In the genomic region with DNA sequence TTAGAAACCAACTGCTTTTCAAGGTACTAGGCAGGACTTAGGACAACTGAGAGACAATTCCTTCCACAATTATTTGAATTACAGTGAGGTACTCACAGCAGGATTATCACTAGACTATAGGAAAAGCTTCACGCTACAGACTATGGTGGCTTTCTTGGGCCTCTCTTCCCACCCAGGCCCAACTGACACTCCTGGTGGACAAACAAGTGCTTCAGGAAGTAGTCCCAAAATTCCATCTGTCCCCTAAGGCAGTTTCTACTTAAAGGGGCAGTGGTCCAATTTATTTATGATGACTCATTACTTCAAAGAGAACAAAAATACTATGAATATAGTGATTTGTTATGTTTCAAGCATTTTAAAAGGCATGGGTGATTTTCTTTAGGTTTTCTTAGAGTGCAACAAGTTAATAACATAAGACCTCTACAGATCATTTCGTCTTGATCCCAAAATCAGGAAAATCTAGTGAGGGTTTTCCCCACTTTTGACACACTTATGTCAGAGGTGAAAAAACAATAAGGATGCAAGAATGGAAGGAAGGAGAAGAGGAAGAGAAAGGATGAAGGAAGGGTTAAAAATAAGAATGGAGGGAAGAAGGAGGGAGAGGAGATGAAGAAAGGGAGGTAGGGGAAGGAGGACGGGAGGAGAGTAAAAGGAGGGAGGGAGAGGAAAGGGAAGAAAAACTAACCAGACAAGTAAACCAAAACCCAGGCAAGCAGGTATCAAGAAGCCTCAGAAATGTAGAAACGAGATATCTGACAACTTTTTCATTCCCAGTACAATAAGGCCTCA, we compare ENCODE assay signal across 13 cellular contexts.
A peak's percentile ranks its signal among the peaks of the same experiment; 100 is the strongest.
DNase-seq lines count a peak whose midpoint lies in the region; ATAC-seq, FAIRE-seq and TF ChIP-seq lines count a peak whose summit lies in the region.
"Had no signal": no experiment of that assay in that cellular context is flagged by ENCODE, and none has a peak within 500 bp of the region (broad histone marks: within the 10 kb centered on the region; RNA-seq: fewer than 3 reads in every experiment).

No MANE protein-coding gene starts in this region.

- TF ChIP-seq POLR2A in upper lobe of left lung (IDR thresholded peaks at IDR 0.05), result no peak

- no peaks in the 10 kb centered on the region for H3K27me3 Mint-ChIP-seq in activated CD4-positive, alpha-beta memory T cell treated with anti-CD3 and anti-CD28 coated beads, Interleukin-2, amount 10 ng/mL, durations not matched to agents 7 days and 5 days
- no peaks in the 10 kb centered on the region for H3K27me3 Mint-ChIP-seq in activated T-cell treated with anti-CD3 and anti-CD28 coated beads, Interleukin-2, amount 50 U/mL, for 24 hours
- H3K27me3 Mint-ChIP-seq: activated T-helper 17 cell treated with anti-CD3 and anti-CD28 coated beads, Interleukin-2, amount 50 U/mL, for 72 hours; central memory CD8-positive, alpha-beta T cell had no signal

- CTCF ChIA-PET in activated CD4-positive, alpha-beta memory T cell treated with anti-CD3 and anti-CD28 coated beads, Interleukin-2, amount 10 ng/mL, durations not matched to agents 7 days and 5 days (lab: Charles Lee), result interaction anchor here (0.6 to 1.6 kb wide), 6 partner anchors 10 to 572 kb away, joined by 3 to 8 read pairs (median 5); no protein-coding TSS in a partner anchor

- H3K36me3 Mint-ChIP-seq in activated CD4-positive, alpha-beta memory T cell treated with anti-CD3 and anti-CD28 coated beads, Interleukin-2, amount 10 ng/mL, durations not matched to agents 7 days and 5 days (ENCODE audit: low read depth), result no peaks in the 10 kb centered on the region
- no peaks in the 10 kb centered on the region for H3K36me3 Mint-ChIP-seq in activated T-cell treated with anti-CD3 and anti-CD28 coated beads, Interleukin-2, amount 50 U/mL, for 24 hours (ENCODE audit: low read depth)

- TF ChIP-seq EP300 in upper lobe of left lung (IDR thresholded peaks at IDR 0.05), result no peak

- H3K27ac ChIP-seq in upper lobe of left lung, result peak overlapping the region; percentile 1 to 52 (median 23)
- H3K27ac ChIP-seq: lower lobe of right lung had no signal

- TF ChIP-seq CTCF in upper lobe of left lung (IDR thresholded peaks at IDR 0.05), result no peak

- no peak overlapping the region for H3K4me3 Mint-ChIP-seq in activated CD4-positive, alpha-beta memory T cell treated with anti-CD3 and anti-CD28 coated beads, Interleukin-2, amount 10 ng/mL, durations not matched to agents 7 days and 5 days
- no peak overlapping the region for H3K4me3 Mint-ChIP-seq in activated T-cell treated with anti-CD3 and anti-CD28 coated beads, Interleukin-2, amount 50 U/mL, for 24 hours
- H3K4me3 Mint-ChIP-seq: activated T-helper 17 cell treated with anti-CD3 and anti-CD28 coated beads, Interleukin-2, amount 50 U/mL, for 72 hours; central memory CD8-positive, alpha-beta T cell had no signal

- no peak for FAIRE-seq in GM19239 (lab: Jason Lieb, UNC)

- no peaks in the 10 kb centered on the region for H3K4me1 Mint-ChIP-seq in activated CD4-positive, alpha-beta memory T cell treated with anti-CD3 and anti-CD28 coated beads, Interleukin-2, amount 10 ng/mL, durations not matched to agents 7 days and 5 days
- H3K4me1 Mint-ChIP-seq in activated T-cell treated with anti-CD3 and anti-CD28 coated beads, Interleukin-2, amount 50 U/mL, for 24 hours (ENCODE audit: low read depth), result no peaks in the 10 kb centered on the region
- H3K4me1 Mint-ChIP-seq: activated T-helper 17 cell treated with anti-CD3 and anti-CD28 coated beads, Interleukin-2, amount 50 U/mL, for 72 hours; central memory CD8-positive, alpha-beta T cell had no signal

- POLR2A ChIA-PET in activated CD4-positive, alpha-beta memory T cell treated with anti-CD3 and anti-CD28 coated beads, Interleukin-2, amount 10 ng/mL, durations not matched to agents 7 days and 5 days (lab: Charles Lee), result interaction anchor here (0.9 kb wide), 1 partner anchor 14 kb away, joined by 3 read pairs; no protein-coding TSS in a partner anchor

- ATAC-seq in left ventricle myocardium superior (peak; percentile 50), upper lobe of left lung (ENCODE audit: low FRiP score in 2 of 2) (no peak)
- ATAC-seq: activated T-helper 17 cell treated with anti-CD3 and anti-CD28 coated beads, Interleukin-2, amount 50 U/mL, for 72 hours had no signal

- H3K9me3 ChIP-seq in upper lobe of left lung, result no peaks in the 10 kb centered on the region
- H3K9me3 ChIP-seq: lower lobe of right lung had no signal

- WGBS in upper lobe of left lung, 2 donors, result 68 to 69% methylated on average over 4 of the region's 4 CpGs

- H3K36me3 ChIP-seq in upper lobe of left lung, result no peaks in the 10 kb centered on the region
- H3K36me3 ChIP-seq: lower lobe of right lung had no signal

- intact Hi-C loops in left ventricle myocardium superior (cut with micrococcal nuclease) (loop anchor here (10.0 kb wide), 1 partner anchor 570 kb away; no protein-coding TSS in a partner anchor), cardiac septum (cut with DNase I) (loop anchor here (5.0 kb wide), 1 partner anchor 567 kb away; no protein-coding TSS in a partner anchor)

- H3K27me3 ChIP-seq in upper lobe of left lung, result no peaks in the 10 kb centered on the region

- H3K9me3 Mint-ChIP-seq in activated CD4-positive, alpha-beta memory T cell treated with anti-CD3 and anti-CD28 coated beads, Interleukin-2, amount 10 ng/mL, durations not matched to agents 7 days and 5 days, result no peaks in the 10 kb centered on the region
- no peaks in the 10 kb centered on the region for H3K9me3 Mint-ChIP-seq in activated T-cell treated with anti-CD3 and anti-CD28 coated beads, Interleukin-2, amount 50 U/mL, for 24 hours
- H3K9me3 Mint-ChIP-seq: activated T-helper 17 cell treated with anti-CD3 and anti-CD28 coated beads, Interleukin-2, amount 50 U/mL, for 72 hours; central memory CD8-positive, alpha-beta T cell had no signal

- no peak for DNase-seq in left ventricle myocardium superior
- DNase-seq in cardiac septum (ENCODE audit: low spot score), result no peak
- DNase-seq in SW480 (ENCODE audit: low spot score), result peak; percentile 55
- DNase-seq in hepatic stellate cell (ENCODE audit: low spot score), result peak; percentile 39
- DNase-seq in upper lobe of left lung, result no peak
- DNase-seq in activated CD4-positive, alpha-beta memory T cell treated with anti-CD3 and anti-CD28 coated beads, Interleukin-2, amount 10 ng/mL, durations not matched to agents 7 days and 5 days, result no peak
- no peak for DNase-seq in GM19239 (ENCODE audit: insufficient read length, low spot score)
- no peak for DNase-seq in activated T-cell treated with anti-CD3 and anti-CD28 coated beads, Interleukin-2, amount 50 U/mL, for 24 hours
- DNase-seq: activated CD4-positive, alpha-beta T cell treated with anti-CD3 and anti-CD28 coated beads for 1 hour; GOT3; lower lobe of right lung had no signal

- H3K4me3 ChIP-seq in upper lobe of left lung, result no peak overlapping the region
- H3K4me3 ChIP-seq: lower lobe of right lung had no signal

- no peak overlapping the region for H3K27ac Mint-ChIP-seq in activated CD4-positive, alpha-beta memory T cell treated with anti-CD3 and anti-CD28 coated beads, Interleukin-2, amount 10 ng/mL, durations not matched to agents 7 days and 5 days
- H3K27ac Mint-ChIP-seq in activated T-cell treated with anti-CD3 and anti-CD28 coated beads, Interleukin-2, amount 50 U/mL, for 24 hours, result no peak overlapping the region
- H3K27ac Mint-ChIP-seq: activated T-helper 17 cell treated with anti-CD3 and anti-CD28 coated beads, Interleukin-2, amount 50 U/mL, for 72 hours had no signal

- peaks cover 0 to 10% (median 6%) of the 10 kb centered on the region in 4 donors for H3K4me1 ChIP-seq in upper lobe of left lung

Comparison
In these comparisons a context has a peak if more than half of its experiments do, and no peak if none do; other contexts are left out.
1. DNase-seq: peak in SW480 (single experiment) and hepatic stellate cell (single experiment); none in left ventricle myocardium superior (single experiment), cardiac septum (single experiment), upper lobe of left lung (0 of 2), activated CD4-positive, alpha-beta memory T cell treated with anti-CD3 and anti-CD28 coated beads, Interleukin-2, amount 10 ng/mL, durations not matched to agents 7 days and 5 days (single experiment), GM19239 (single experiment) and activated T-cell treated with anti-CD3 and anti-CD28 coated beads, Interleukin-2, amount 50 U/mL, for 24 hours (single experiment).